ENCODE assay signal across 8 cellular contexts in the genomic region with DNA sequence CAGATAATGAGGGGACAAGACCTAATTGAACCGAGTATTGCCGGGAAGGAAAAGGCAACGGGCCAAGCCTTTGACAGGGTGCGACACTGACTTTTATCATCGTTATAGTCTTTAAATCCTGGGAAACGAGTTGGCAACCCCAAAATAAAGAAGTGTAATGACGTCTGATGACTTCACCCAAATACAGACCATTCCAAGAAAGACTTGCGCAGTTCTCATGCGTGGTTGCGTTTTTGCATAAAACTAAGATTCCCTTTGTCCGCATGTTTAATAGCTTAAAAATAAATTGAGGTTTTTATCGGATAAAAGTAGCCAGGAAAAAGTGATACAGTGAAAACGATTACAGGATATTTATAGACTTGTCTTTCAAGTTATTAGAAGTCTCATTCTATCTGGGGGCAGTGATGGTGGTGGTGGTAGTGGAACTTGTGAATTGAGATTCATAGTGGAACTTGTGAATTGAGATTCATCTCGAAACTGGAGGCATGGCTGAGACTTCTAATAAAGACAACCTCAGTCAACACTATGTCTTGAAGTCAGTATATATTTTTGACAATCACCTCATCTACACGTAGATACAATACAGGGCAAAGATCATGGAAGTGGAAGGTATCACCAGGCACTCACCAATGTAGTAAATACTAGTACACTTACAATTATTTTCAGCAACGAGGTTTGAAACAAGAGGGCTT. TPM values are rescaled to one million over a fixed set of nuclear protein-coding genes. Genes with fewer than 3 reads are reported as not detected.
DNase-seq lines count a peak whose midpoint lies in the region; ATAC-seq and TF ChIP-seq lines count a peak whose summit lies in the region.

No MANE protein-coding gene starts in this region.

- H3K79me2 ChIP-seq in parathyroid adenoma: peaks cover 18% of the 10 kb centered on the region

- CTCF ChIA-PET in HEK293T (lab: Yijun Ruan, JAX): no interaction called here

- no peaks in the 10 kb centered on the region for H3K36me3 ChIP-seq in WERI-Rb-1
- no peaks in the 10 kb centered on the region for H3K36me3 ChIP-seq in esophagus (ENCODE audit: control insufficient read depth in 2 of 2, insufficient read depth in 2 of 2, low read length in 1 of 2)
- no peaks in the 10 kb centered on the region for H3K36me3 ChIP-seq in parathyroid adenoma (ENCODE audit: control insufficient read depth, insufficient read depth, low read length)

- peak overlapping the region; percentile 87 for H3K27ac ChIP-seq in WERI-Rb-1
- peak overlapping the region; percentile 96 to 99 for H3K27ac ChIP-seq in esophagus (ENCODE audit: low read depth in 2 of 2, low read length in 1 of 2)
- peak overlapping the region; percentile 96 for H3K27ac ChIP-seq in parathyroid adenoma

- no peaks in the 10 kb centered on the region for H3K27me3 ChIP-seq in WERI-Rb-1 (ENCODE audit: insufficient read depth, low read depth, severe bottlenecking)
- no peaks in the 10 kb centered on the region for H3K27me3 ChIP-seq in esophagus (ENCODE audit: control insufficient read depth in 1 of 2, insufficient read depth in 2 of 2, low read length in 2 of 2)
- H3K27me3 ChIP-seq in parathyroid adenoma (ENCODE audit: control insufficient read depth, insufficient read depth, low read length): no peaks in the 10 kb centered on the region

- H2AFZ ChIP-seq in parathyroid adenoma: peak overlapping the region; percentile 99

- H3K9me3 ChIP-seq in WERI-Rb-1 (ENCODE audit: severe bottlenecking) (no peaks in the 10 kb centered on the region), esophagus (ENCODE audit: control insufficient read depth in 2 of 2, insufficient read depth in 1 of 2, low read depth in 1 of 2, low read length in 1 of 2) (no peaks in the 10 kb centered on the region), parathyroid adenoma (ENCODE audit: control insufficient read depth, low read length) (no peaks in the 10 kb centered on the region)

- POLR2A ChIA-PET in HEK293T (lab: Yijun Ruan, JAX): interaction anchor here (1.1 to 2.0 kb wide), 5 partner anchors 9 to 378 kb away, joined by 3 to 10 read pairs (median 4); no protein-coding TSS in a partner anchor

- H3K4me3 ChIP-seq in WERI-Rb-1 (ENCODE audit: low read depth, low read length) (peak overlapping the region; percentile 95), esophagus (ENCODE audit: low read depth in 1 of 2, low read length in 2 of 2) (peak overlapping the region; percentile 69 to 72), parathyroid adenoma (ENCODE audit: low read depth, low read length) (peak overlapping the region; percentile 71)

- TF ChIP-seq CTCF in WERI-Rb-1 (IDR thresholded peaks at IDR 0.05; ENCODE audit: low read depth, low read length): no peak
- no peak for TF ChIP-seq CTCF in parathyroid adenoma (IDR thresholded peaks at IDR 0.05)

- peak; percentile 32 for ATAC-seq in GM18508 (IDR thresholded peaks at IDR 0.05; ENCODE audit: insufficient read depth, unreplicated experiment)
- ATAC-seq in HG02885 (IDR thresholded peaks at IDR 0.05; ENCODE audit: poor library complexity, unreplicated experiment): peak; percentile 41
- ATAC-seq in HG02798 (IDR thresholded peaks at IDR 0.05; ENCODE audit: poor library complexity, unreplicated experiment): no peak

- no peak for DNase-seq in WERI-Rb-1
- DNase-seq in HEK293T (ENCODE audit: extremely low spot score): no peak
- DNase-seq in NCI-H1048 (lab: John Stamatoyannopoulos, UW): no peak

- peak overlapping the region; percentile 49 for H3K9ac ChIP-seq in parathyroid adenoma

- 22% methylated on average over 16 of the region's 16 CpGs for WGBS in esophagus, 2 donors

- peak overlapping the region; percentile 92 for H3K4me2 ChIP-seq in parathyroid adenoma (ENCODE audit: low read length)

- H3K4me1 ChIP-seq in esophagus (ENCODE audit: control insufficient read depth in 2 of 2, insufficient read depth in 2 of 2, low read length in 1 of 2): no peaks in the 10 kb centered on the region
- H3K4me1 ChIP-seq in parathyroid adenoma: no peaks in the 10 kb centered on the region

TF ChIP-seq in HEK293T, 16 proteins besides CTCF, POLR2A, EP300 and RAD21:
- TF ChIP-seq PKNOX1 (IDR thresholded peaks at IDR 0.05) (no peak), FOXK2 (IDR thresholded peaks at IDR 0.05) (no peak), L3MBTL2 (conservative IDR thresholded peaks at IDR 0.05) (no peak), LEF1 (IDR thresholded peaks at IDR 0.05; ENCODE audit: borderline replicate concordance) (no peak), BHLHE40 (IDR thresholded peaks at IDR 0.05; ENCODE audit: borderline replicate concordance) (no peak), SP1 (IDR thresholded peaks at IDR 0.05) (no peak), ARNT (IDR thresholded peaks at IDR 0.05) (no peak), CTBP1 (IDR thresholded peaks at IDR 0.05; ENCODE audit: borderline replicate concordance) (no peak), ELF4 (IDR thresholded peaks at IDR 0.05) (no peak), TARDBP (IDR thresholded peaks at IDR 0.05) (no peak), HDGF (IDR thresholded peaks at IDR 0.05; ENCODE audit: borderline replicate concordance) (no peak), ZNF384 (IDR thresholded peaks at IDR 0.05) (no peak), FOXA1 (IDR thresholded peaks at IDR 0.05) (no peak), NFRKB (IDR thresholded peaks at IDR 0.05) (no peak)

RNA-seq across cellular contexts. Expression of gene NAMPT, which starts 1.2 kb away (rescaled TPM):
- 100 to 1,000 TPM; 185 to 206 TPM for polyA plus RNA-seq in esophagus
